Comparison of ENCODE assay signal across 26 cellular contexts in the genomic region with DNA sequence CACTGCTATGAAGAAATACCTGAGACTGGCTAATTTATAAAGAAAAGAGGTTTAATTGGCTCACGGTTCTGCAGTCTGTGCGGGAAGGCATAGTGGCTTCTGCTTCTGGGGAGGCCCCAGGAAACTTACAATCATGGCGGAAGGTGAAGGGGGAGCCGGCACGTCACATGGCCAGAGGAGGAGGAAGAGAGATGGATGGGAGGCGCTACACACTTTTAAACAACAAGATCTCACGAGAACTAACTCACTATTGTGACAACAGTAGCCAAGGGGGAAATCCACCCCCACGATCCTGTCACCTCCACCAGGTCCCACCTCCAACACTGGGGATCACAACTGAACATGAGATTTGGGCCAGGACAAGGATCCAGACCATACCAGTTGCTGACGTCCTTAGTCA. TPM values are rescaled to one million over a fixed set of nuclear protein-coding genes. Genes with fewer than 3 reads are reported as not detected.
A peak's percentile ranks its signal among the peaks of the same experiment; 100 is the strongest.
DNase-seq lines count a peak whose midpoint lies in the region; ATAC-seq and TF ChIP-seq lines count a peak whose summit lies in the region.
"Had no signal": no experiment of that assay in that cellular context is flagged by ENCODE, and none has a peak within 500 bp of the region (broad histone marks: within the 10 kb centered on the region; RNA-seq: fewer than 3 reads in every experiment).

No MANE protein-coding gene starts in this region.

- peak overlapping the region; percentile 45 for H3K4me3 Mint-ChIP-seq in T-helper 2 cell treated with Interferon-gamma antibody and Interleukin-4, amounts not matched to agents 5 μg/mL and 100 μg/mL, for 36 hours
- H3K4me3 Mint-ChIP-seq: activated CD8-positive, alpha-beta T cell treated with anti-CD3 and anti-CD28 coated beads, Interleukin-2, amount 10 ng/mL, durations not matched to agents 7 days and 5 days; dendritic cell treated with granulocyte-macrophage colony-stimulating factor and Interleukin-4, amounts not matched to agents 40 ng/mL and 50 ng/mL, for 4 days; GM23338; neural progenitor cell had no signal

- H3K4me3 ChIP-seq in spleen (no peak overlapping the region), psoas muscle (no peak overlapping the region)
- H3K4me3 ChIP-seq: GM23338, left lung, neural progenitor cell, prostate gland, thyroid gland had no signal

- H3K27ac ChIP-seq in spleen (no peak overlapping the region), psoas muscle (no peak overlapping the region)
- H3K27ac ChIP-seq: HL-60, left lung, neural progenitor cell, prostate gland, thyroid gland had no signal

- H3K36me3 ChIP-seq in spleen (no peaks in the 10 kb centered on the region), psoas muscle (ENCODE audit: insufficient read depth in 1 of 2, low read depth in 1 of 2) (no peaks in the 10 kb centered on the region)
- H3K36me3 ChIP-seq: left lung, neural progenitor cell, prostate gland, thyroid gland had no signal

- intact Hi-C loops in spleen (cut with DNase I; ENCODE audit: low total_unique reads) (no loop called here), psoas muscle (cut with DNase I) (loop anchor here in 1 of 2 donors (10.0 kb wide), 1 partner anchor 124 kb away; no protein-coding TSS in a partner anchor)

- WGBS in spleen, 5 donors = 81 to 90% (median 84%) methylated on average over 9 of the region's 9 CpGs
- 87 to 93% (median 92%) methylated on average over 9 of the region's 9 CpGs for WGBS in psoas muscle, 3 donors

- H3K9me3 ChIP-seq in spleen (no peaks in the 10 kb centered on the region), psoas muscle (no peaks in the 10 kb centered on the region)
- H3K9me3 ChIP-seq: left lung, prostate gland, thyroid gland had no signal

- peak overlapping the region; percentile 49 for H3K27ac Mint-ChIP-seq in T-helper 2 cell treated with Interferon-gamma antibody and Interleukin-4, amounts not matched to agents 5 μg/mL and 100 μg/mL, for 36 hours
- H3K27ac Mint-ChIP-seq: activated CD8-positive, alpha-beta T cell treated with anti-CD3 and anti-CD28 coated beads, Interleukin-2, amount 10 ng/mL, durations not matched to agents 7 days and 5 days; dendritic cell treated with granulocyte-macrophage colony-stimulating factor and Interleukin-4, amounts not matched to agents 40 ng/mL and 50 ng/mL, for 4 days; GM23338; neural progenitor cell had no signal

- no peak for TF ChIP-seq POLR2A in spleen (IDR thresholded peaks at IDR 0.05)

- no peaks in the 10 kb centered on the region for H3K4me1 Mint-ChIP-seq in T-helper 2 cell treated with Interferon-gamma antibody and Interleukin-4, amounts not matched to agents 5 μg/mL and 100 μg/mL, for 36 hours (ENCODE audit: low read depth)

- H3K36me3 Mint-ChIP-seq in T-helper 2 cell treated with Interferon-gamma antibody and Interleukin-4, amounts not matched to agents 5 μg/mL and 100 μg/mL, for 36 hours (ENCODE audit: low read depth) = no peaks in the 10 kb centered on the region
- H3K36me3 Mint-ChIP-seq: neural progenitor cell had no signal

- H3K27me3 Mint-ChIP-seq in T-helper 2 cell treated with Interferon-gamma antibody and Interleukin-4, amounts not matched to agents 5 μg/mL and 100 μg/mL, for 36 hours (ENCODE audit: low read depth) = no peaks in the 10 kb centered on the region

- no peak for TF ChIP-seq CTCF in spleen (IDR thresholded peaks at IDR 0.05 in 8 of 11, conservative IDR thresholded peaks at IDR 0.05 in 3 of 11)
- TF ChIP-seq CTCF in psoas muscle (IDR thresholded peaks at IDR 0.05) = no peak

- DNase-seq in T-helper 2 cell treated with Interferon-gamma antibody and Interleukin-4, amounts not matched to agents 5 μg/mL and 100 μg/mL, for 36 hours (ENCODE audit: low spot score) = no peak
- DNase-seq in T-helper 2 cell = no peak
- peak; percentile 54 to 77 for DNase-seq in NOMO-1 (lab: John Stamatoyannopoulos, UW; ENCODE audit: unreplicated experiment in 2 of 2)
- peak; percentile 13 for DNase-seq in islet precursor cell
- peak; percentile 22 for DNase-seq in spleen
- DNase-seq in NCI-H82 treated with DMSO at 0.1 percent for 48 hours (lab: John Stamatoyannopoulos, UW; ENCODE audit: unreplicated experiment) = no peak
- no peak for DNase-seq in amniotic stem cell (lab: John Stamatoyannopoulos, UW)
- no peak for DNase-seq in psoas muscle
- DNase-seq: activated CD8-positive, alpha-beta T cell treated with anti-CD3 and anti-CD28 coated beads, Interleukin-2, amount 10 ng/mL, durations not matched to agents 7 days and 5 days; activated naive CD4-positive, alpha-beta T cell; activated T-cell treated with anti-CD3 and anti-CD28 coated beads, Interleukin-2, amount 50 U/mL, for 1 hour; AML-193; left lung; NCI-H1417; NCI-H526; OCI-M1; small intestine; stimulated activated CD4-positive, alpha-beta T cell treated with anti-CD3 and anti-CD28 coated beads, Interleukin-2, amount 100 ng/mL, for 48 hours; stimulated activated naive CD4-positive, alpha-beta T cell treated with Interleukin-2 at 50 U/mL for 16 hours; thyroid gland had no signal

- no peak for ATAC-seq in psoas muscle
- ATAC-seq: activated CD4-positive, CD25-positive, alpha-beta regulatory T cell treated with anti-CD3 and anti-CD28 coated beads, Interleukin-2, amount 50 U/mL, for 24 hours; activated CD8-positive, alpha-beta T cell treated with anti-CD3 and anti-CD28 coated beads, Interleukin-2, amount 10 ng/mL, durations not matched to agents 7 days and 5 days; left lung had no signal

- peaks cover 13 to 42% (median 21%) of the 10 kb centered on the region in 6 donors for H3K4me1 ChIP-seq in spleen
- peaks cover 12% of the 10 kb centered on the region for H3K4me1 ChIP-seq in psoas muscle
- H3K4me1 ChIP-seq: neural progenitor cell, prostate gland had no signal

- H3K27me3 ChIP-seq in spleen (replicated peaks in 1 of 7) (no peaks in the 10 kb centered on the region), psoas muscle (ENCODE audit: insufficient read depth in 3 of 3, low read length in 2 of 3) (no peaks in the 10 kb centered on the region)
- H3K27me3 ChIP-seq: left lung, thyroid gland had no signal

- H3K9me3 Mint-ChIP-seq in T-helper 2 cell treated with Interferon-gamma antibody and Interleukin-4, amounts not matched to agents 5 μg/mL and 100 μg/mL, for 36 hours = no peaks in the 10 kb centered on the region
- H3K9me3 Mint-ChIP-seq: dendritic cell treated with granulocyte-macrophage colony-stimulating factor and Interleukin-4, amounts not matched to agents 40 ng/mL and 50 ng/mL, for 4 days; GM23338 had no signal

RNA-seq across cellular contexts. Expression of a gene that starts 26.5 kb away (rescaled TPM):
- total RNA-seq in spleen = 10 to 100 TPM; 24.7 to 41.3 (median 33.7) TPM
- 10 to 100 TPM; 11.1 to 16.5 (median 11.7) TPM for polyA plus RNA-seq in spleen
- total RNA-seq in psoas muscle = 10 to 100 TPM; 38.2 to 48.8 (median 42.2) TPM
- 10 to 100 TPM; 15.1 to 44.3 (median 29.5) TPM for polyA plus RNA-seq in psoas muscle

Comparison
In these comparisons a context has a peak if more than half of its experiments do, and no peak if none do; other contexts are left out.
1. DNase-seq: peak in NOMO-1 (2 of 2), islet precursor cell (single experiment) and spleen (single experiment); none in T-helper 2 cell treated with Interferon-gamma antibody and Interleukin-4, amounts not matched to agents 5 μg/mL and 100 μg/mL, for 36 hours (single experiment), T-helper 2 cell (0 of 5), NCI-H82 treated with DMSO at 0.1 percent for 48 hours (single experiment), amniotic stem cell (single experiment) and psoas muscle (0 of 2).